ENCODE assay signal across 14 cellular contexts in genomic region chr5:143102414-143102813, GRCh38.
DNase-seq lines count a peak whose midpoint lies in the region; TF ChIP-seq lines count a peak whose summit lies in the region.
"Had no signal": no experiment of that assay in that cellular context is flagged by ENCODE, and none has a peak within 500 bp of the region (broad histone marks: within the 10 kb centered on the region; RNA-seq: fewer than 3 reads in every experiment).

No MANE protein-coding gene starts in this region.

- no peak for TF ChIP-seq POLR2A in NB4 (IDR thresholded peaks at IDR 0.05; ENCODE audit: extremely low read depth, insufficient read length)

- 0 out of 2 replicates have a peak overlapping the region, but pooled peaks have one; percentile 18 for H3K27ac ChIP-seq in BLaER1

- H3K36me3 ChIP-seq in BLaER1 = no peaks in the 10 kb centered on the region
- H3K36me3 ChIP-seq: HAP-1, spleen had no signal

- H3K4me1 ChIP-seq in BLaER1 = peaks cover 18% of the 10 kb centered on the region
- H3K4me1 ChIP-seq: HAP-1 had no signal

- no peaks in the 10 kb centered on the region for H3K27me3 ChIP-seq in BLaER1
- H3K27me3 ChIP-seq: BLaER1 treated with 17β-estradiol and CSF1 and Interleukin-3, amounts not matched to agents 10 nM and 100 nM; spleen had no signal

- no peak overlapping the region for H3K4me2 ChIP-seq in BLaER1

- no peaks in the 10 kb centered on the region for H4K20me1 ChIP-seq in BLaER1

- peak overlapping the region; percentile 96 for H3K27ac Mint-ChIP-seq in neural crest cell (ENCODE audit: unreplicated experiment)
- H3K27ac Mint-ChIP-seq: activated B cell treated with CpG ODN at 0.5 μM for 24 hours had no signal

- no peaks in the 10 kb centered on the region for H3K27me3 Mint-ChIP-seq in neural crest cell (ENCODE audit: low read depth)
- H3K27me3 Mint-ChIP-seq: activated B cell treated with CpG ODN at 0.5 μM for 24 hours, IgD-negative memory B cell had no signal

- H3K4me1 Mint-ChIP-seq in neural crest cell = peaks cover 15% of the 10 kb centered on the region

- TF ChIP-seq CTCF in NB4 (IDR thresholded peaks at IDR 0.05; ENCODE audit: low read depth, low read length) (no peak), fibroblast of the aortic adventitia (IDR thresholded peaks at IDR 0.05; ENCODE audit: insufficient read depth, low read length) (no peak), neural crest cell (conservative IDR thresholded peaks at IDR 0.05) (no peak)

- no peaks in the 10 kb centered on the region for H3K9me3 ChIP-seq in BLaER1
- H3K9me3 ChIP-seq: BLaER1 treated with 17β-estradiol and CSF1 and Interleukin-3, amounts not matched to agents 10 nM and 100 nM; HAP-1; spleen had no signal

- H3K9ac ChIP-seq in BLaER1 = no peak overlapping the region
- H3K9ac ChIP-seq: BLaER1 treated with 17β-estradiol and CSF1 and Interleukin-3, amounts not matched to agents 10 nM and 100 nM had no signal

- no peaks in the 10 kb centered on the region for H3K9me3 Mint-ChIP-seq in neural crest cell
- H3K9me3 Mint-ChIP-seq: activated B cell treated with CpG ODN at 0.5 μM for 24 hours, IgD-negative memory B cell had no signal

- H3K36me3 Mint-ChIP-seq in neural crest cell (ENCODE audit: low read depth) = no peaks in the 10 kb centered on the region

- H3K4me3 Mint-ChIP-seq in neural crest cell = no peak overlapping the region
- H3K4me3 Mint-ChIP-seq: activated B cell treated with CpG ODN at 0.5 μM for 24 hours, IgD-negative memory B cell had no signal

- peak; percentile 29 for DNase-seq in NB4 (ENCODE audit: low read depth)
- peak; percentile 34 for DNase-seq in fibroblast of the aortic adventitia (ENCODE audit: low read depth)
- no peak for DNase-seq in neural crest cell (ENCODE audit: low read depth, low spot score)
- DNase-seq in stimulated activated CD4-positive, alpha-beta T cell treated with anti-CD3 and anti-CD28 coated beads, Interleukin-1b, Interleukin-23, amount 100 ng/mL, for 48 hours = no peak
- DNase-seq in OCI-M2 (lab: John Stamatoyannopoulos, UW; ENCODE audit: unreplicated experiment) = no peak
- DNase-seq in cortex of kidney (lab: John Stamatoyannopoulos, UW) = no peak
- DNase-seq: activated B cell treated with CpG ODN at 0.5 μM for 24 hours, NCI-H1417 treated with DMSO at 0.1 percent for 48 hours, NCI-H345, spleen had no signal

- H3K4me3 ChIP-seq in BLaER1 = no peak overlapping the region
- H3K4me3 ChIP-seq in NB4 (ENCODE audit: low read depth, low read length) = no peak overlapping the region
- H3K4me3 ChIP-seq in fibroblast of the aortic adventitia (ENCODE audit: low read depth, low read length) = no peak overlapping the region
- H3K4me3 ChIP-seq: BLaER1 treated with 17β-estradiol and CSF1 and Interleukin-3, amounts not matched to agents 10 nM and 100 nM; HAP-1; spleen had no signal

Comparison
In these comparisons a context has a peak if more than half of its experiments do, and no peak if none do; other contexts are left out.
1. DNase-seq: peak in NB4 (single experiment) and fibroblast of the aortic adventitia (single experiment); none in neural crest cell (single experiment), stimulated activated CD4-positive, alpha-beta T cell treated with anti-CD3 and anti-CD28 coated beads, Interleukin-1b, Interleukin-23, amount 100 ng/mL, for 48 hours (single experiment), OCI-M2 (single experiment) and cortex of kidney (single experiment).